Comparison of ENCODE assay signal across 9 cellular contexts in the genomic region with DNA sequence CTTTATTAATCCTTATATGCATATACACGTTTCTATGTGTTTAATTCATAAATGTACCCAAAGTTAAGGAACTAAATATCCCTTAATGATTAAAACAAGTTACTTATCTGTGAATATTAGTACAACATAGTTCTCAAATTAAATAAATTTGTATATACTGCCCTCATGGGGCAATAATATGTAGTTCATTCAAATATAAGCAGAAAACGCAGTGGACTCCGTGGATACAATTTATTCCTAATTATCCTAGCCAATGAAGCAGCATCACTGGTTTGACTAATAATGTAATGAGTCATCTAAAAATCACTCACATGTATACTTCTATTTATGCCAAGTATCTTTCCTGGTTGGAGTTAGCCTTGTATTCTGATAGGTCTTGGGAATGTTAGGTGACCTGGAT.
DNase-seq lines count a peak whose midpoint lies in the region; ATAC-seq and TF ChIP-seq lines count a peak whose summit lies in the region.
"Had no signal": no experiment of that assay in that cellular context is flagged by ENCODE, and none has a peak within 500 bp of the region (broad histone marks: within the 10 kb centered on the region; RNA-seq: fewer than 3 reads in every experiment).

No MANE protein-coding gene starts in this region.

- H3K9me3 ChIP-seq in Karpas-422 (ENCODE audit: low read length) = no peaks in the 10 kb centered on the region
- peaks cover 0 to 3% (median 0%) of the 10 kb centered on the region in 4 donors for H3K9me3 ChIP-seq in liver (ENCODE audit: control insufficient read depth in 4 of 4, low read length in 3 of 4)

- H3K9ac ChIP-seq in Karpas-422 (ENCODE audit: low read length) = no peak overlapping the region
- H3K9ac ChIP-seq in liver (ENCODE audit: low read depth in 1 of 2, low read length in 2 of 2) = no peak overlapping the region

- no peaks in the 10 kb centered on the region for H3K79me2 ChIP-seq in Karpas-422 (ENCODE audit: low read length)

- H3K27ac ChIP-seq in Karpas-422 (ENCODE audit: low read length) (no peak overlapping the region), liver (ENCODE audit: low read depth in 1 of 2, low read length in 2 of 2) (no peak overlapping the region)

- H3K4me3 ChIP-seq in Karpas-422 (ENCODE audit: low read length) (no peak overlapping the region), cardiac fibroblast (replicated peaks in 1 of 2; ENCODE audit: low read depth in 2 of 2, low read length in 2 of 2) (no peak overlapping the region), liver (ENCODE audit: low read depth in 1 of 3, low read length in 3 of 3) (no peak overlapping the region)

- TF ChIP-seq RAD21 in liver (IDR thresholded peaks at IDR 0.05) = peak; percentile 37 to 42

- ATAC-seq in GM19395 (IDR thresholded peaks at IDR 0.05; ENCODE audit: unreplicated experiment) (no peak), GM18511 (IDR thresholded peaks at IDR 0.05; ENCODE audit: unreplicated experiment) (no peak)

- no peaks in the 10 kb centered on the region for H4K20me1 ChIP-seq in Karpas-422 (ENCODE audit: insufficient read depth, low read depth, low read length)

- no peak overlapping the region for H3K4me2 ChIP-seq in Karpas-422 (ENCODE audit: low read depth, low read length, poor library complexity, severe bottlenecking)

- H3K36me3 ChIP-seq in Karpas-422 (ENCODE audit: insufficient read depth, low read length) (peaks cover 12% of the 10 kb centered on the region; the same call in 1 of the 2 replicates), liver (ENCODE audit: control insufficient read depth in 4 of 4, insufficient read depth in 3 of 4, low read depth in 1 of 4, low read length in 3 of 4) (no peaks in the 10 kb centered on the region)

- TF ChIP-seq CTCF in AG09319 (IDR thresholded peaks at IDR 0.05; ENCODE audit: low read depth, low read length) (peak; percentile 8), cardiac fibroblast (IDR thresholded peaks at IDR 0.05; ENCODE audit: low read depth, low read length) (no peak), liver (IDR thresholded peaks at IDR 0.05; ENCODE audit: low read depth, low read length, missing input control) (no peak)

- WGBS in liver = 32% methylated on average over 3 of the region's 3 CpGs

- DNase-seq in AG09319 (ENCODE audit: extremely low read depth, low read depth) (peak; percentile 8), Karpas-422 (peak; percentile 56), cardiac fibroblast (ENCODE audit: low read depth in 2 of 2) (peak; percentile 41 to 67), SIG-M5 (lab: John Stamatoyannopoulos, UW) (no peak)
- no peak for DNase-seq in stimulated activated CD4-positive, alpha-beta T cell treated with anti-CD3 and anti-CD28 coated beads, Interleukin-4, amount 100 ng/mL, for 24 hours
- DNase-seq: NCI-H146 had no signal

- no peaks in the 10 kb centered on the region for H3K4me1 ChIP-seq in Karpas-422 (ENCODE audit: low read length)
- no peaks in the 10 kb centered on the region for H3K4me1 ChIP-seq in liver (ENCODE audit: control insufficient read depth in 4 of 4, insufficient read depth in 4 of 4, low read length in 3 of 4)

- no peak overlapping the region for H2AFZ ChIP-seq in Karpas-422 (ENCODE audit: low read length)

- no peaks in the 10 kb centered on the region for H3K9me2 ChIP-seq in Karpas-422 (replicated peaks; ENCODE audit: insufficient read depth, low read length)

- H3K27me3 ChIP-seq in Karpas-422 (ENCODE audit: low read length) = no peaks in the 10 kb centered on the region
- H3K27me3 ChIP-seq in liver (ENCODE audit: control insufficient read depth in 4 of 4, insufficient read depth in 4 of 4, low read length in 3 of 4) = no peaks in the 10 kb centered on the region

TF ChIP-seq in liver, 16 proteins besides CTCF, POLR2A, EP300 and RAD21:
- TF ChIP-seq HNF4G (IDR thresholded peaks at IDR 0.05) = no peak
- TF ChIP-seq, protein P1, sequence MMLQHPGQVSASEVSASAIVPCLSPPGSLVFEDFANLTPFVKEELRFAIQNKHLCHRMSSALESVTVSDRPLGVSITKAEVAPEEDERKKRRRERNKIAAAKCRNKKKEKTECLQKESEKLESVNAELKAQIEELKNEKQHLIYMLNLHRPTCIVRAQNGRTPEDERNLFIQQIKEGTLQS (IDR thresholded peaks at IDR 0.05) = no peak
- no peak for TF ChIP-seq TAF1 (conservative IDR thresholded peaks at IDR 0.05)
- no peak for TF ChIP-seq SP1 (IDR thresholded peaks at IDR 0.05)
- no peak for TF ChIP-seq HNF4A (conservative IDR thresholded peaks at IDR 0.05)
- TF ChIP-seq, protein P2, sequence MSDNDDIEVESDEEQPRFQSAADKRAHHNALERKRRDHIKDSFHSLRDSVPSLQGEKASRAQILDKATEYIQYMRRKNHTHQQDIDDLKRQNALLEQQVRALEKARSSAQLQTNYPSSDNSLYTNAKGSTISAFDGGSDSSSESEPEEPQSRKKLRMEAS (IDR thresholded peaks at IDR 0.05) = no peak
- TF ChIP-seq EGR1 (IDR thresholded peaks at IDR 0.05; ENCODE audit: low read depth in 2 of 2) = no peak
- TF ChIP-seq YY1 (IDR thresholded peaks at IDR 0.05) = no peak
- TF ChIP-seq, protein P3, sequence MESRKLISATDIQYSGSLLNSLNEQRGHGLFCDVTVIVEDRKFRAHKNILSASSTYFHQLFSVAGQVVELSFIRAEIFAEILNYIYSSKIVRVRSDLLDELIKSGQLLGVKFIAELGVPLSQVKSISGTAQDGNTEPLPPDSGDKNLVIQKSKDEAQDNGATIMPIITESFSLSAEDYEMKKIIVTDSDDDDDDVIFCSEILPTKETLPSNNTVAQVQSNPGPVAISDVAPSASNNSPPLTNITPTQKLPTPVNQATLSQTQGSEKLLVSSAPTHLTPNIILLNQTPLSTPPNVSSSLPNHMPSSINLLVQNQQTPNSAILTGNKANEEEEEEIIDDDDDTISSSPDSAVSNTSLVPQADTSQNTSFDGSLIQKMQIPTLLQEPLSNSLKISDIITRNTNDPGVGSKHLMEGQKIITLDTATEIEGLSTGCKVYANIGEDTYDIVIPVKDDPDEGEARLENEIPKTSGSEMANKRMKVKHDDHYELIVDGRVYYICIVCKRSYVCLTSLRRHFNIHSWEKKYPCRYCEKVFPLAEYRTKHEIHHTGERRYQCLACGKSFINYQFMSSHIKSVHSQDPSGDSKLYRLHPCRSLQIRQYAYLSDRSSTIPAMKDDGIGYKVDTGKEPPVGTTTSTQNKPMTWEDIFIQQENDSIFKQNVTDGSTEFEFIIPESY (IDR thresholded peaks at IDR 0.05) = no peak
- no peak for TF ChIP-seq FOXA2 (IDR thresholded peaks at IDR 0.05)
- TF ChIP-seq FOXA1 (IDR thresholded peaks at IDR 0.05) = no peak
- TF ChIP-seq JUND (IDR thresholded peaks at IDR 0.05) = no peak

Comparison
In these comparisons a context has a peak if more than half of its experiments do, and no peak if none do; other contexts are left out.
1. DNase-seq: peak in AG09319 (single experiment), Karpas-422 (single experiment) and cardiac fibroblast (2 of 2); none in stimulated activated CD4-positive, alpha-beta T cell treated with anti-CD3 and anti-CD28 coated beads, Interleukin-4, amount 100 ng/mL, for 24 hours (single experiment) and SIG-M5 (single experiment).